Comparison of ENCODE assay signal across 24 cellular contexts in genomic region chr15:29032229-29032625, GRCh38.
"Had no signal": no experiment of that assay in that cellular context is flagged by ENCODE, and none has a peak within 500 bp of the region (broad histone marks: within the 10 kb centered on the region; RNA-seq: fewer than 3 reads in every experiment).

No MANE protein-coding gene starts in this region.

- DNase-seq: activated CD4-positive, alpha-beta T cell treated with anti-CD3 and anti-CD28 coated beads, Interleukin-2, amount 50 U/mL, for 48 hours; activated CD4-positive, CD25-positive, alpha-beta regulatory T cell treated with anti-CD3 and anti-CD28 coated beads, Interleukin-2, amount 50 U/mL, for 72 hours; activated naive CD4-positive, alpha-beta T cell; aorta; dermis blood vessel endothelial cell; effector CD8-positive, alpha-beta T cell; foreskin melanocyte; kidney glomerular epithelial cell; left ventricle myocardium superior; mammary epithelial cell; midbrain; nucleus accumbens; posterior cingulate gyrus; stimulated activated CD4-positive, alpha-beta T cell treated with anti-CD3 and anti-CD28 coated beads, Interleukin-2, amount 100 ng/mL, for 24 hours; SW 1271; tibial artery; WERI-Rb-1 had no signal

- H3K9me3 Mint-ChIP-seq: activated T-helper 17 cell treated with anti-CD3 and anti-CD28 coated beads, Interleukin-2, amount 50 U/mL, for 72 hours had no signal

- H3K27me3 Mint-ChIP-seq: activated T-helper 17 cell treated with anti-CD3 and anti-CD28 coated beads, Interleukin-2, amount 50 U/mL, for 72 hours; brain; stimulated activated naive CD8-positive, alpha-beta T cell treated with anti-CD3 and anti-CD28 coated beads, Interleukin-15, amount 100 ng/mL, for 72 hours had no signal

- H3K4me1 ChIP-seq: tibial artery had no signal

- H3K4me3 ChIP-seq: hepatocyte, tibial artery had no signal

- H3K4me3 Mint-ChIP-seq: activated T-helper 17 cell treated with anti-CD3 and anti-CD28 coated beads, Interleukin-2, amount 50 U/mL, for 72 hours; brain; stimulated activated effector memory CD8-positive, alpha-beta T cell treated with anti-CD3 and anti-CD28 coated beads, Interleukin-12 subunit alpha, Interleukin-12 subunit beta, amount 100 ng/mL, for 72 hours; T-helper 2 cell treated with Interferon-gamma antibody and Interleukin-4, amounts not matched to agents 5 μg/mL and 100 μg/mL, for 36 hours had no signal

- ATAC-seq: left ventricle myocardium superior, sciatic nerve had no signal

- H3K27ac ChIP-seq: hepatocyte, tibial artery, WERI-Rb-1 had no signal

- H3K27ac Mint-ChIP-seq: activated T-helper 17 cell treated with anti-CD3 and anti-CD28 coated beads, Interleukin-2, amount 50 U/mL, for 72 hours; brain; stimulated activated effector memory CD8-positive, alpha-beta T cell treated with anti-CD3 and anti-CD28 coated beads, Interleukin-12 subunit alpha, Interleukin-12 subunit beta, amount 100 ng/mL, for 72 hours; stimulated activated naive CD8-positive, alpha-beta T cell treated with anti-CD3 and anti-CD28 coated beads, Interleukin-15, amount 100 ng/mL, for 72 hours had no signal

- H3K27me3 ChIP-seq: hepatocyte, tibial artery had no signal

- H3K36me3 ChIP-seq: tibial artery, WERI-Rb-1 had no signal

- H3K9me3 ChIP-seq: tibial artery had no signal
